In genomic region chr17:77393867-77394539, GRCh38 we compare ENCODE assay signal across 10 cellular contexts.
DNase-seq lines count a peak whose midpoint lies in the region; ATAC-seq, FAIRE-seq and TF ChIP-seq lines count a peak whose summit lies in the region.
"Had no signal": no experiment of that assay in that cellular context is flagged by ENCODE, and none has a peak within 500 bp of the region (broad histone marks: within the 10 kb centered on the region; RNA-seq: fewer than 3 reads in every experiment).

No MANE protein-coding gene starts in this region.

- in situ Hi-C loops in KBM-7 (cut with MboI; ENCODE audit: low pct_unique_long_range_greater_than_20kb, low sequenced_read_pairs) = no loop called here

- peaks cover 18% of the 10 kb centered on the region for H3K79me2 ChIP-seq in endothelial cell of umbilical vein (ENCODE audit: control insufficient read depth, insufficient read depth, low read length)
- H3K79me2 ChIP-seq in osteoblast (ENCODE audit: insufficient read depth, low read length) = peaks cover 91% of the 10 kb centered on the region

- no peak overlapping the region for H3K4me3 ChIP-seq in left ventricle myocardium inferior
- no peak overlapping the region for H3K4me3 ChIP-seq in endothelial cell of umbilical vein (replicated peaks in 1 of 3; ENCODE audit: insufficient read depth in 1 of 3, low read depth in 1 of 3, low read length in 3 of 3)
- no peak overlapping the region for H3K4me3 ChIP-seq in osteoblast (ENCODE audit: insufficient read depth, low read length)
- H3K4me3 ChIP-seq in uterus = no peak overlapping the region
- H3K4me3 ChIP-seq: MG63 had no signal

- H3K9me1 ChIP-seq in endothelial cell of umbilical vein (replicated peaks; ENCODE audit: control insufficient read depth, extremely low read depth, insufficient read depth, low read length) = no peaks in the 10 kb centered on the region

- no peak for TF ChIP-seq POLR2A in endothelial cell of umbilical vein (IDR thresholded peaks at IDR 0.05; ENCODE audit: low read depth, low read length)
- TF ChIP-seq POLR2A in uterus (IDR thresholded peaks at IDR 0.05) = no peak

- H4K20me1 ChIP-seq in endothelial cell of umbilical vein (replicated peaks; ENCODE audit: control insufficient read depth, extremely low read depth, insufficient read depth, low read length) = no peaks in the 10 kb centered on the region
- peaks cover 21% of the 10 kb centered on the region for H4K20me1 ChIP-seq in osteoblast (ENCODE audit: insufficient read depth, low read length)

- CTCF ChIA-PET in endothelial cell of umbilical vein (lab: Charles Lee) = interaction anchor here (1.9 kb wide), 1 partner anchor 36 kb away, joined by 5 read pairs; no protein-coding TSS in a partner anchor

- H3K4me1 ChIP-seq in left ventricle myocardium inferior (peaks cover 91% of the 10 kb centered on the region), endothelial cell of umbilical vein (ENCODE audit: control insufficient read depth, extremely low read depth, insufficient read depth, low read length) (peaks cover 38% of the 10 kb centered on the region), osteoblast (ENCODE audit: insufficient read depth, low read length) (peaks cover 64% of the 10 kb centered on the region), uterus (peaks cover 24 to 42% of the 10 kb centered on the region in 2 donors)

- no peaks in the 10 kb centered on the region for H3K27me3 ChIP-seq in left ventricle myocardium inferior (ENCODE audit: low read depth)
- H3K27me3 ChIP-seq in endothelial cell of umbilical vein (ENCODE audit: control insufficient read depth in 2 of 2, insufficient read depth in 2 of 2, low read length in 2 of 2) = no peaks in the 10 kb centered on the region
- H3K27me3 ChIP-seq in osteoblast (ENCODE audit: insufficient read depth, low read length) = no peaks in the 10 kb centered on the region
- H3K27me3 ChIP-seq in uterus = no peaks in the 10 kb centered on the region
- H3K27me3 ChIP-seq: MG63 had no signal

- ATAC-seq in left ventricle myocardium superior = no peak
- no peak for ATAC-seq in stimulated activated naive CD8-positive, alpha-beta T cell treated with anti-CD3 and anti-CD28 coated beads, Interleukin-15, Interleukin-2, amounts not matched to agents 100 U/mL and 50 U/mL, for 24 hours
- ATAC-seq in HG02571 (IDR thresholded peaks at IDR 0.05; ENCODE audit: unreplicated experiment) = no peak

- POLR2A ChIA-PET in endothelial cell of umbilical vein (lab: Charles Lee) = no interaction called here

- no peak overlapping the region for H2AFZ ChIP-seq in endothelial cell of umbilical vein (ENCODE audit: low read depth, low read length)
- no peak overlapping the region for H2AFZ ChIP-seq in osteoblast (ENCODE audit: low read length)

- TF ChIP-seq CTCF in left ventricle myocardium inferior (IDR thresholded peaks at IDR 0.05; ENCODE audit: borderline replicate concordance) (no peak), endothelial cell of umbilical vein (IDR thresholded peaks at IDR 0.05; ENCODE audit: extremely low read depth in 1 of 2, insufficient read depth in 1 of 2, low read depth in 1 of 2, low read length in 2 of 2) (no peak), osteoblast (IDR thresholded peaks at IDR 0.05; ENCODE audit: extremely low read depth, low read depth, low read length) (no peak), uterus (IDR thresholded peaks at IDR 0.05) (no peak)

- no peak overlapping the region for H3K4me2 ChIP-seq in endothelial cell of umbilical vein (ENCODE audit: insufficient read depth, low read length)
- no peak overlapping the region for H3K4me2 ChIP-seq in osteoblast (ENCODE audit: insufficient read depth, low read length)

- H3K27ac ChIP-seq in left ventricle myocardium inferior (replicated peaks) = peak overlapping the region; percentile 90
- H3K27ac ChIP-seq in endothelial cell of umbilical vein (ENCODE audit: insufficient read depth, low read depth, low read length) = no peak overlapping the region
- peak overlapping the region; percentile 91 for H3K27ac ChIP-seq in osteoblast (ENCODE audit: low read depth, low read length)
- peak overlapping the region; percentile 7 to 50 for H3K27ac ChIP-seq in uterus
- H3K27ac ChIP-seq: VCaP had no signal

- DNase-seq in left ventricle myocardium inferior (no peak), left ventricle myocardium superior (no peak), endothelial cell of umbilical vein (ENCODE audit: low read depth, low spot score) (no peak), osteoblast (ENCODE audit: insufficient read length, low spot score, missing footprints) (no peak), uterus (no peak), KBM-7 (no peak)
- DNase-seq in stimulated activated naive CD8-positive, alpha-beta T cell treated with anti-CD3 and anti-CD28 coated beads, Interleukin-15, Interleukin-2, amounts not matched to agents 100 U/mL and 50 U/mL, for 24 hours = no peak

- FAIRE-seq in endothelial cell of umbilical vein (lab: Jason Lieb, UNC) = peak; percentile 15

- dilution Hi-C loops in endothelial cell of umbilical vein (cut with MboI; ENCODE audit: extremely low pct_ligation_motif_present, low sequenced_read_pairs) = no loop called here

- H3K9ac ChIP-seq in endothelial cell of umbilical vein (replicated peaks; ENCODE audit: extremely low read depth, insufficient read depth, low read length) = no peak overlapping the region

- no TSS peak for BruUV-seq in endothelial cell of umbilical vein (replicated peaks; lab: Mats Ljungman, UMichigan)

- H3K9me3 ChIP-seq in left ventricle myocardium inferior (replicated peaks) (no peaks in the 10 kb centered on the region), endothelial cell of umbilical vein (replicated peaks; ENCODE audit: control insufficient read depth, insufficient read depth, low read length) (no peaks in the 10 kb centered on the region), osteoblast (ENCODE audit: low read depth, low read length) (no peaks in the 10 kb centered on the region), uterus (no peaks in the 10 kb centered on the region)
- H3K9me3 ChIP-seq: MG63 had no signal

- H3K36me3 ChIP-seq in left ventricle myocardium inferior = no peaks in the 10 kb centered on the region
- no peaks in the 10 kb centered on the region for H3K36me3 ChIP-seq in endothelial cell of umbilical vein (ENCODE audit: control insufficient read depth in 2 of 2, extremely low read depth in 1 of 2, insufficient read depth in 2 of 2, low read length in 2 of 2)
- H3K36me3 ChIP-seq in osteoblast (ENCODE audit: insufficient read depth, low read length) = peaks cover 14% of the 10 kb centered on the region
- no peaks in the 10 kb centered on the region for H3K36me3 ChIP-seq in uterus

- intact Hi-C loops in left ventricle myocardium inferior (cut with micrococcal nuclease) = no loop called here
- intact Hi-C loops in left ventricle myocardium superior (cut with micrococcal nuclease) = no loop called here
- intact Hi-C loops in endothelial cell of umbilical vein (cut with micrococcal nuclease) = no loop called here
- intact Hi-C loops in uterus (cut with DNase I; ENCODE audit: low total_unique reads) = no loop called here

TF ChIP-seq in endothelial cell of umbilical vein, 7 proteins besides CTCF, POLR2A, EP300 and RAD21:
- TF ChIP-seq FOS (IDR thresholded peaks at IDR 0.05; ENCODE audit: borderline replicate concordance, insufficient read depth, low read length) = no peak
